ENCODE assay signal across 15 cellular contexts in genomic region chr5:40260351-40260750, GRCh38.
"Had no signal": no experiment of that assay in that cellular context is flagged by ENCODE, and none has a peak within 500 bp of the region (broad histone marks: within the 10 kb centered on the region; RNA-seq: fewer than 3 reads in every experiment).

No MANE protein-coding gene starts in this region.

- H3K36me3 ChIP-seq: esophagus muscularis mucosa, gastroesophageal sphincter, neutrophil, right lobe of liver had no signal

- ATAC-seq: activated naive CD8-positive, alpha-beta T cell treated with anti-CD3 and anti-CD28 coated beads, Interleukin-2, amount 50 U/mL, for 24 hours; gastroesophageal sphincter; naive thymus-derived CD8-positive, alpha-beta T cell; WTC11 had no signal

- DNase-seq: activated CD4-positive, alpha-beta T cell treated with anti-CD3 and anti-CD28 coated beads, Interleukin-2, amount 10 ng/mL, durations not matched to agents 24 days and 14 days; activated naive CD4-positive, alpha-beta T cell treated with Interleukin-2 at 50 U/mL for 16 hours; activated naive CD8-positive, alpha-beta T cell treated with anti-CD3 and anti-CD28 coated beads, Interleukin-2, amount 50 U/mL, for 24 hours; dermis blood vessel endothelial cell; endodermal cell; naive thymus-derived CD8-positive, alpha-beta T cell; right lobe of liver; stimulated activated CD4-positive, alpha-beta T cell treated with anti-CD3 and anti-CD28 coated beads, Interleukin-2, amount 100 ng/mL, for 24 hours; stimulated activated naive CD4-positive, alpha-beta T cell had no signal

- H3K9me3 ChIP-seq: esophagus muscularis mucosa, gastroesophageal sphincter, neutrophil, right lobe of liver had no signal

- H3K4me3 ChIP-seq: esophagus muscularis mucosa, gastroesophageal sphincter, hepatocyte, lung, right lobe of liver had no signal

- H3K27ac ChIP-seq: esophagus muscularis mucosa, gastroesophageal sphincter, hepatocyte, neutrophil, right lobe of liver had no signal
